Comparison of ENCODE assay signal across 23 cellular contexts in the genomic region with DNA sequence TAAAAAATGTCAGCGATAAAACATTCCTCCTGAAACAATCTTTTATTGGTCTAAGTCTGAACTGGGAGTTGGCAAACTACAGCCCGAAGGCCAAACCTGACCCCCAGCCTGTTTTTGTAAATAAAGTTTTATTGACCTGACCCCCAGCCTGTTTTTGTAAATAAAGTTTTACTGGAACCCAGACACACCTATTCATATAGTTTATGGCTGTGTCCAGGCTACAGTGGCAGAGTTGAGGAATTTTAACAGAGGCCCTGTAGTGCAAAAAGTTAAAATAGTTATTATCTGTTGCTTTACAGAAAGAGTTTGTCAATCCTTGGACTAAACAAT. TPM values are rescaled to one million over a fixed set of nuclear protein-coding genes. Genes with fewer than 3 reads are reported as not detected.
DNase-seq lines count a peak whose midpoint lies in the region; ATAC-seq, FAIRE-seq and TF ChIP-seq lines count a peak whose summit lies in the region.
"Had no signal": no experiment of that assay in that cellular context is flagged by ENCODE, and none has a peak within 500 bp of the region (broad histone marks: within the 10 kb centered on the region; RNA-seq: fewer than 3 reads in every experiment).

No MANE protein-coding gene starts in this region.

- DNase-seq in OCI-M1 (lab: John Stamatoyannopoulos, UW), result peak; percentile 53
- DNase-seq in endothelial cell of umbilical vein (ENCODE audit: low read depth, low spot score), result no peak
- no peak for DNase-seq in mucosa of descending colon
- no peak for DNase-seq in brain microvascular endothelial cell
- no peak for DNase-seq in NOMO-1 (lab: John Stamatoyannopoulos, UW; ENCODE audit: unreplicated experiment in 2 of 2)
- DNase-seq in Peyer's patch, result no peak
- DNase-seq in SK-N-DZ (ENCODE audit: low spot score), result no peak
- DNase-seq: 8988T; CD4-positive, alpha-beta T cell; HFFc6; IMR-90; Karpas-422; MM.1S; NCI-H1092; NCI-H1436 treated with DMSO at 0.1 percent for 48 hours; NCI-H2029; NCI-H345; NCI-H524 treated with DMSO at 0.1 percent for 48 hours had no signal

- H3K4me2 ChIP-seq in endothelial cell of umbilical vein (ENCODE audit: insufficient read depth, low read length), result no peak overlapping the region

- no peaks in the 10 kb centered on the region for H3K9me1 ChIP-seq in endothelial cell of umbilical vein (replicated peaks; ENCODE audit: control insufficient read depth, extremely low read depth, insufficient read depth, low read length)

- no peak overlapping the region for H3K9ac ChIP-seq in endothelial cell of umbilical vein (replicated peaks; ENCODE audit: extremely low read depth, insufficient read depth, low read length)

- H3K36me3 ChIP-seq in endothelial cell of umbilical vein (ENCODE audit: control insufficient read depth in 2 of 2, extremely low read depth in 1 of 2, insufficient read depth in 2 of 2, low read length in 2 of 2) (no peaks in the 10 kb centered on the region), mucosa of descending colon (ENCODE audit: low read depth) (no peaks in the 10 kb centered on the region), brain microvascular endothelial cell (replicated peaks) (no peaks in the 10 kb centered on the region), Peyer's patch (no peaks in the 10 kb centered on the region)

- H3K27ac ChIP-seq in 22Rv1 (peak overlapping the region; percentile 5; the same call in 1 of the 2 replicates), endothelial cell of umbilical vein (ENCODE audit: insufficient read depth, low read depth, low read length) (no peak overlapping the region), brain microvascular endothelial cell (no peak overlapping the region), Peyer's patch (no peak overlapping the region)
- H3K27ac ChIP-seq: HL-60 had no signal

- peak; percentile 80 for ATAC-seq in mucosa of descending colon
- ATAC-seq: Right ventricle myocardium inferior had no signal

- H3K9me3 ChIP-seq in endothelial cell of umbilical vein (replicated peaks; ENCODE audit: control insufficient read depth, insufficient read depth, low read length) (no peaks in the 10 kb centered on the region), mucosa of descending colon (no peaks in the 10 kb centered on the region), Peyer's patch (no peaks in the 10 kb centered on the region)

- no TSS peak for BruUV-seq in endothelial cell of umbilical vein (replicated peaks; lab: Mats Ljungman, UMichigan)

- no peaks in the 10 kb centered on the region for H3K79me2 ChIP-seq in endothelial cell of umbilical vein (ENCODE audit: control insufficient read depth, insufficient read depth, low read length)

- dilution Hi-C loops in endothelial cell of umbilical vein (cut with MboI; ENCODE audit: extremely low pct_ligation_motif_present, low sequenced_read_pairs), result no loop called here

- H2AFZ ChIP-seq in endothelial cell of umbilical vein (ENCODE audit: low read depth, low read length), result no peak overlapping the region

- TF ChIP-seq CTCF in 22Rv1 (IDR thresholded peaks at IDR 0.05) (no peak), endothelial cell of umbilical vein (IDR thresholded peaks at IDR 0.05; ENCODE audit: extremely low read depth in 1 of 2, insufficient read depth in 1 of 2, low read depth in 1 of 2, low read length in 2 of 2) (no peak), mucosa of descending colon (IDR thresholded peaks at IDR 0.05) (no peak), brain microvascular endothelial cell (IDR thresholded peaks at IDR 0.05; ENCODE audit: low read depth, low read length, missing control alignments) (no peak), Peyer's patch (IDR thresholded peaks at IDR 0.05) (no peak)

- no peaks in the 10 kb centered on the region for H4K20me1 ChIP-seq in endothelial cell of umbilical vein (replicated peaks; ENCODE audit: control insufficient read depth, extremely low read depth, insufficient read depth, low read length)

- peaks cover 1% of the 10 kb centered on the region for H3K4me1 ChIP-seq in endothelial cell of umbilical vein (ENCODE audit: control insufficient read depth, extremely low read depth, insufficient read depth, low read length)
- peaks cover 17% of the 10 kb centered on the region for H3K4me1 ChIP-seq in mucosa of descending colon (ENCODE audit: low read depth)
- H3K4me1 ChIP-seq in Peyer's patch, result no peaks in the 10 kb centered on the region

- TF ChIP-seq POLR2A in endothelial cell of umbilical vein (IDR thresholded peaks at IDR 0.05; ENCODE audit: low read depth, low read length), result no peak
- TF ChIP-seq POLR2A in Peyer's patch (IDR thresholded peaks at IDR 0.05), result no peak

- H3K4me3 ChIP-seq in endothelial cell of umbilical vein (replicated peaks in 1 of 3; ENCODE audit: insufficient read depth in 1 of 3, low read depth in 1 of 3, low read length in 3 of 3) (no peak overlapping the region), mucosa of descending colon (no peak overlapping the region), brain microvascular endothelial cell (ENCODE audit: low read depth, low read length) (no peak overlapping the region), Peyer's patch (no peak overlapping the region)

- in situ Hi-C loops in brain microvascular endothelial cell (cut with HindIII; ENCODE audit: low pct_ligation_motif_present, low sequenced_read_pairs), result no loop called here

- POLR2A ChIA-PET in endothelial cell of umbilical vein (lab: Charles Lee), result interaction anchor here (0.6 kb wide), 1 partner anchor 1070 kb away, joined by 5 read pairs; no protein-coding TSS in a partner anchor

- CTCF ChIA-PET in endothelial cell of umbilical vein (lab: Charles Lee), result no interaction called here

- intact Hi-C loops in endothelial cell of umbilical vein (cut with micrococcal nuclease), result no loop called here
- intact Hi-C loops in mucosa of descending colon (cut with DNase I, micrococcal nuclease), result no loop called here

- peak; percentile 56 for FAIRE-seq in endothelial cell of umbilical vein (lab: Jason Lieb, UNC)
- FAIRE-seq: H54, RCC 7860 had no signal

- H3K27me3 ChIP-seq in endothelial cell of umbilical vein (ENCODE audit: control insufficient read depth in 2 of 2, insufficient read depth in 2 of 2, low read length in 2 of 2), result no peaks in the 10 kb centered on the region
- H3K27me3 ChIP-seq in brain microvascular endothelial cell (replicated peaks), result no peaks in the 10 kb centered on the region
- H3K27me3 ChIP-seq in Peyer's patch, result no peaks in the 10 kb centered on the region

TF ChIP-seq in endothelial cell of umbilical vein, 7 proteins besides CTCF, POLR2A, EP300 and RAD21:
- TF ChIP-seq GATA2 (IDR thresholded peaks at IDR 0.05; ENCODE audit: insufficient read depth, insufficient read length, low read depth, low read length) (no peak), FOS (IDR thresholded peaks at IDR 0.05; ENCODE audit: borderline replicate concordance, insufficient read depth, low read length) (no peak), EZH2 (IDR thresholded peaks at IDR 0.05; ENCODE audit: borderline replicate concordance, low read depth, low read length, severe bottlenecking) (no peak), JUN (IDR thresholded peaks at IDR 0.05; ENCODE audit: borderline replicate concordance, insufficient read depth, insufficient read length, low read depth) (no peak), POLR2AphosphoS5 (IDR thresholded peaks at IDR 0.05; ENCODE audit: insufficient read depth, low read depth, low read length) (no peak), MYC (IDR thresholded peaks at IDR 0.05; ENCODE audit: low read depth, low read length) (no peak)
- TF ChIP-seq, protein P1, sequence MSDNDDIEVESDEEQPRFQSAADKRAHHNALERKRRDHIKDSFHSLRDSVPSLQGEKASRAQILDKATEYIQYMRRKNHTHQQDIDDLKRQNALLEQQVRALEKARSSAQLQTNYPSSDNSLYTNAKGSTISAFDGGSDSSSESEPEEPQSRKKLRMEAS (IDR thresholded peaks at IDR 0.05; ENCODE audit: insufficient read depth, insufficient read length), result no peak
TF ChIP-seq in endothelial cell of umbilical vein: peak in this region for 0.

RNA-seq across cellular contexts. Expression of gene SCARB1, which starts 12.1 kb away (rescaled TPM):
- total RNA-seq in endothelial cell of umbilical vein, result 125 TPM in 2 replicates
- polyA plus RNA-seq in endothelial cell of umbilical vein, result 133 and 141 TPM in 2 replicates
- polyA plus RNA-seq in endothelial cell of umbilical vein (2011; cell fraction: cytosol; rRNA removed), result 88.9 and 96.7 TPM in 2 replicates
- polyA plus RNA-seq in endothelial cell of umbilical vein (2011; cell fraction: nucleus; rRNA removed), result 99.8 and 106 TPM in 2 replicates
- polyA plus RNA-seq in endothelial cell of umbilical vein (2012), result 97.9 and 111 TPM in 2 replicates
- polyA minus RNA-seq in endothelial cell of umbilical vein, result 101 and 103 TPM in 2 replicates
- 54.0 TPM for polyA minus RNA-seq in endothelial cell of umbilical vein (2011; cell fraction: cytosol; rRNA and poly(A)+ RNA removed)
- polyA minus RNA-seq in endothelial cell of umbilical vein (2011; cell fraction: nucleus; rRNA and poly(A)+ RNA removed), result 34.3 and 35.2 TPM in 2 replicates
- total RNA-seq in mucosa of descending colon, result 10 to 100 TPM; 23.0 to 55.1 (median 31.2) TPM
- 100 to 1,000 TPM in 1 of 4 donors, 10 to 100 TPM in 3; 14.9 to 214 (median 64.6) TPM for total RNA-seq in Peyer's patch
- 24.3 and 28.7 TPM in 2 replicates for polyA plus RNA-seq in SK-N-DZ (2014; cell fraction: cytosol; rRNA removed)
- polyA plus RNA-seq in SK-N-DZ (2014; cell fraction: nucleus; rRNA removed), result 39.8 and 51.1 TPM in 2 replicates

RNA-seq across cellular contexts. Expression of gene UBC, which starts 38.7 kb away (rescaled TPM):
- total RNA-seq in endothelial cell of umbilical vein (875 and 911 TPM in 2 replicates), mucosa of descending colon (1,000 to 10,000 TPM; 1,242 to 1,563 (median 1,498) TPM), Peyer's patch (1,000 to 10,000 TPM in 3 of 4 donors, 100 to 1,000 TPM in 1; 898 to 2,531 (median 1,185) TPM)
- 1,040 and 1,305 TPM in 2 replicates for polyA plus RNA-seq in endothelial cell of umbilical vein
- polyA plus RNA-seq in endothelial cell of umbilical vein (2011; cell fraction: cytosol; rRNA removed), result 1,913 and 1,931 TPM in 2 replicates
- 1,373 and 1,721 TPM in 2 replicates for polyA plus RNA-seq in endothelial cell of umbilical vein (2011; cell fraction: nucleus; rRNA removed)
- 1,239 and 1,518 TPM in 2 replicates for polyA plus RNA-seq in endothelial cell of umbilical vein (2012)
- 537 and 767 TPM in 2 replicates for polyA minus RNA-seq in endothelial cell of umbilical vein
- polyA minus RNA-seq in endothelial cell of umbilical vein (2011; cell fraction: cytosol; rRNA and poly(A)+ RNA removed), result 247 TPM
- polyA minus RNA-seq in endothelial cell of umbilical vein (2011; cell fraction: nucleus; rRNA and poly(A)+ RNA removed), result 157 and 183 TPM in 2 replicates
- polyA plus RNA-seq in SK-N-DZ (2014; cell fraction: cytosol; rRNA removed), result 942 and 1,012 TPM in 2 replicates
- 520 and 534 TPM in 2 replicates for polyA plus RNA-seq in SK-N-DZ (2014; cell fraction: nucleus; rRNA removed)
